In the genomic region with DNA sequence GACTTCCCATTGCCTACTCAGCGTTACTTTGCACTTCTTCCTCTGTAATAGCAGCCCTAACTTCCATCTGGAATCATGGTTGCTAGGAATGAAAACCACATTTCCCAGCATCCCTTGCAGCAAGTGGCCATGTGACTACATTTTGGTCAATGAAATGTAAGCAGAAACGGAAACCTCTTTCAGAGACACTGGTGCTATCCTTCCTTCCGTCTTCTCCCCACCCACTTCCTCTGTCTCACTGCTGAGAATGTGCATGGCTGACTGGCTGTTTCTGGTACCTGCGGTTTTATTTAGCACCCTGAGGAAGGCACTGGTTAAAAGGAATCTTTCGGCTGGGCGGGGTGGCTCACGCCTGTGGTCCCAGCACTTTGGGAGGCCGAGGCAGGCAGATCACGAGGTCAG, we compare ENCODE assay signal across 8 cellular contexts.
A peak's percentile ranks its signal among the peaks of the same experiment; 100 is the strongest.
DNase-seq lines count a peak whose midpoint lies in the region; ATAC-seq and TF ChIP-seq lines count a peak whose summit lies in the region.

No MANE protein-coding gene starts in this region.

- in situ Hi-C loops in SK-MEL-5 (cut with HindIII; ENCODE audit: low pct_unique_long_range_greater_than_20kb, low sequenced_read_pairs) = no loop called here

- TF ChIP-seq EP300 in tibial nerve (IDR thresholded peaks at IDR 0.05) = no peak

- no peak overlapping the region for H2AK5ac ChIP-seq in mesendoderm (ENCODE audit: low read length)

- H3K9me3 Mint-ChIP-seq in activated T-helper 17 cell treated with anti-CD3 and anti-CD28 coated beads, Interleukin-2, amount 50 U/mL, for 72 hours = no peaks in the 10 kb centered on the region

- H3K56ac ChIP-seq in mesendoderm (ENCODE audit: low read length) = no peak overlapping the region

- no peak overlapping the region for H3K4me2 ChIP-seq in mesendoderm (ENCODE audit: low read length)

- H3K4me1 Mint-ChIP-seq in activated T-helper 17 cell treated with anti-CD3 and anti-CD28 coated beads, Interleukin-2, amount 50 U/mL, for 72 hours = peaks cover 42% of the 10 kb centered on the region

- no CpG with 5 or more reads among the region's 9 CpGs for WGBS in mesendoderm (ENCODE audit: extremely low coverage, insufficient coverage, low lambda C conversion rate)
- WGBS in tibial nerve, 2 donors = 72 to 85% methylated on average over 4 to 9 of the region's 9 CpGs

- no peak overlapping the region for H2BK5ac ChIP-seq in mesendoderm (ENCODE audit: low read length)

- H2BK15ac ChIP-seq in mesendoderm (replicated peaks; ENCODE audit: low read depth) = no peak overlapping the region

- H3K79me1 ChIP-seq in mesendoderm (ENCODE audit: low read length) = no peaks in the 10 kb centered on the region

- H3K27ac ChIP-seq in mesendoderm (ENCODE audit: low read depth, low read length) (no peak overlapping the region), tibial nerve (no peak overlapping the region)

- peaks cover 18% of the 10 kb centered on the region for H3K36me3 Mint-ChIP-seq in activated T-helper 17 cell treated with anti-CD3 and anti-CD28 coated beads, Interleukin-2, amount 50 U/mL, for 72 hours (ENCODE audit: low read depth)

- peak overlapping the region; percentile 53 for H3K4me3 Mint-ChIP-seq in activated T-helper 17 cell treated with anti-CD3 and anti-CD28 coated beads, Interleukin-2, amount 50 U/mL, for 72 hours

- no peak overlapping the region for H3K23ac ChIP-seq in mesendoderm (ENCODE audit: low read length)

- no peak for TF ChIP-seq POLR2A in tibial nerve (IDR thresholded peaks at IDR 0.05)

- no peak overlapping the region for H3K9ac ChIP-seq in mesendoderm (ENCODE audit: low read length)

- no peaks in the 10 kb centered on the region for H3K27me3 Mint-ChIP-seq in activated T-helper 17 cell treated with anti-CD3 and anti-CD28 coated beads, Interleukin-2, amount 50 U/mL, for 72 hours

- ATAC-seq in HG02885 (IDR thresholded peaks at IDR 0.05; ENCODE audit: poor library complexity, unreplicated experiment) = peak; percentile 84
- ATAC-seq in activated T-helper 17 cell treated with anti-CD3 and anti-CD28 coated beads, Interleukin-2, amount 50 U/mL, for 72 hours (replicated peaks) = peak; percentile 76

- no peaks in the 10 kb centered on the region for H3K36me3 ChIP-seq in mesendoderm (ENCODE audit: control insufficient read depth, insufficient read depth, low read length)
- no peaks in the 10 kb centered on the region for H3K36me3 ChIP-seq in tibial nerve

- H3K9me3 ChIP-seq in tibial nerve = no peaks in the 10 kb centered on the region

- H3K18ac ChIP-seq in mesendoderm (ENCODE audit: low read length) = no peak overlapping the region

- no peaks in the 10 kb centered on the region for H3K79me2 ChIP-seq in mesendoderm (ENCODE audit: control insufficient read depth, insufficient read depth, low read length)

- H3K4me1 ChIP-seq in mesendoderm (ENCODE audit: control insufficient read depth, low read depth, low read length) (no peaks in the 10 kb centered on the region), tibial nerve (peaks cover 0 to 18% (median 8%) of the 10 kb centered on the region in 4 donors)

- no peak overlapping the region for H4K5ac ChIP-seq in mesendoderm (ENCODE audit: low read length)

- no peak overlapping the region for H3K4ac ChIP-seq in mesendoderm (ENCODE audit: low read depth, low read length)

- H4K8ac ChIP-seq in mesendoderm (ENCODE audit: low read depth, low read length) = no peak overlapping the region

- H3K27me3 ChIP-seq in mesendoderm (ENCODE audit: insufficient read depth, low read length, poor library complexity) = no peaks in the 10 kb centered on the region
- H3K27me3 ChIP-seq in tibial nerve = peaks cover 0 to 6% of the 10 kb centered on the region in 2 donors

- TF ChIP-seq CTCF in GM10266 (IDR thresholded peaks at IDR 0.05; ENCODE audit: control insufficient read depth, insufficient read depth, low read depth, missing control alignments) (no peak), tibial nerve (IDR thresholded peaks at IDR 0.05) (no peak)

- DNase-seq in GM10266 (ENCODE audit: extremely low spot score) (peak; percentile 24), SK-MEL-5 (ENCODE audit: low read depth, low spot score) (peak; percentile 30), mesendoderm (peak; percentile 89), NCI-H1105 treated with DMSO at 0.1 percent for 48 hours (lab: John Stamatoyannopoulos, UW) (no peak), NCI-H1048 (lab: John Stamatoyannopoulos, UW) (no peak), tibial nerve (ENCODE audit: low spot score in 2 of 2) (no peak)

- H2BK120ac ChIP-seq in mesendoderm (ENCODE audit: low read depth, low read length) = no peak overlapping the region

- H3K4me3 ChIP-seq in mesendoderm (ENCODE audit: low read length) (no peak overlapping the region), tibial nerve (no peak overlapping the region)

- H3K27ac Mint-ChIP-seq in activated T-helper 17 cell treated with anti-CD3 and anti-CD28 coated beads, Interleukin-2, amount 50 U/mL, for 72 hours = peak overlapping the region; percentile 76

Comparison
In these comparisons a context has a peak if more than half of its experiments do, and no peak if none do; other contexts are left out.
1. DNase-seq: peak in GM10266 (single experiment), SK-MEL-5 (single experiment) and mesendoderm (single experiment); none in NCI-H1105 treated with DMSO at 0.1 percent for 48 hours (single experiment), NCI-H1048 (single experiment) and tibial nerve (0 of 2).